ENCODE assay signal across 8 cellular contexts in genomic region chrX:80335062-80335830, GRCh38.
DNase-seq lines count a peak whose midpoint lies in the region; ATAC-seq and TF ChIP-seq lines count a peak whose summit lies in the region.

No MANE protein-coding gene starts in this region.

- peak overlapping the region in 3 of 5 experiments; percentile 58 to 79 (median 63) for H3K4me3 Mint-ChIP-seq in brain

- peaks cover 0 to 3% (median 0%) of the 10 kb centered on the region in 5 experiments for H3K9me3 Mint-ChIP-seq in brain

- 31% methylated on average over 38 of the region's 38 CpGs for WGBS in urinary bladder

- no peaks in the 10 kb centered on the region for H3K27me3 ChIP-seq in right atrium auricular region

- DNase-seq in Right ventricle myocardium superior, result peak; percentile 61
- no peak for DNase-seq in right atrium auricular region (ENCODE audit: low spot score)
- peak; percentile 86 for DNase-seq in mesenteric fat pad (ENCODE audit: low spot score)
- no peak for DNase-seq in cortex of kidney (lab: John Stamatoyannopoulos, UW)
- DNase-seq in NAMALWA (ENCODE audit: low spot score), result no peak

- H3K4me1 ChIP-seq in right atrium auricular region (no peaks in the 10 kb centered on the region), urinary bladder (ENCODE audit: insufficient read depth) (no peaks in the 10 kb centered on the region)

- peaks cover 3% of the 10 kb centered on the region for H3K27me3 Mint-ChIP-seq in brain

- H3K27ac ChIP-seq in right atrium auricular region, result no peak overlapping the region
- no peak overlapping the region for H3K27ac ChIP-seq in urinary bladder (ENCODE audit: low read depth)

- intact Hi-C loops in Right ventricle myocardium superior (cut with DNase I), result no loop called here

- TF ChIP-seq CTCF in right atrium auricular region (IDR thresholded peaks at IDR 0.05) (no peak), brain (conservative IDR thresholded peaks at IDR 0.05) (no peak)

- peak overlapping the region in 1 of 2 donors; percentile 24 for H3K4me3 ChIP-seq in right atrium auricular region
- peak overlapping the region; percentile 4 for H3K4me3 ChIP-seq in urinary bladder (ENCODE audit: low read depth, low read length)

- ATAC-seq in Right ventricle myocardium superior (ENCODE audit: poor library complexity) (no peak), GM21515 (IDR thresholded peaks at IDR 0.05; ENCODE audit: unreplicated experiment) (no peak)

- H3K4me1 Mint-ChIP-seq in brain, result no peaks in the 10 kb centered on the region

- no peaks in the 10 kb centered on the region for H3K9me3 ChIP-seq in right atrium auricular region

- H3K36me3 ChIP-seq in right atrium auricular region, result no peaks in the 10 kb centered on the region
- H3K36me3 ChIP-seq in urinary bladder (ENCODE audit: insufficient read depth), result no peaks in the 10 kb centered on the region

- no peaks in the 10 kb centered on the region for H3K36me3 Mint-ChIP-seq in brain

- no peak overlapping the region for H3K27ac Mint-ChIP-seq in brain

Comparison
In these comparisons a context has a peak if more than half of its experiments do, and no peak if none do; other contexts are left out.
1. DNase-seq: peak in Right ventricle myocardium superior (single experiment) and mesenteric fat pad (single experiment); none in right atrium auricular region (single experiment), cortex of kidney (single experiment) and NAMALWA (single experiment).